In the genomic region with DNA sequence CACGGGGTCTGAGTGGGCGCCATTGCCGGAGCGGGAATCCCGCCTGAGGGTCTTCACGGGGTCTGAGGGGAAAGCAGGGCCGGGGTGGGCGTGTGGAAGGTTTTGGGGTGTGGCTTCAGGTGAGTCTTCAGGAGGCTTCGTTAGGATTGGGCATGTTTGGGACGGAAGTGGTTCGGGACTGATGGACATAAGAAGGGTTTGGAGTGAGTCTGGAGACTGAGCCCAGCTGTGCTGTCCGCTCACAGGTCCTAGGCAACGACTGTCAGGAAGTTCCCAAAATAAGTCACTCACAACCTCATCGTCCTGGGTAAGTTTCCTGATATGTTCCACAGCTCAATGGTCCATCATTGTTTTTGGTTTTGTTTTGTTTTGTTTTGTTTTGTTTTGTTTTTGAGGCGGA, we compare ENCODE assay signal across 1 cellular context.
TF ChIP-seq lines count a peak whose summit lies in the region.

No MANE protein-coding gene starts in this region.

TF ChIP-seq in H1, 55 proteins besides CTCF, POLR2A, EP300 and RAD21:
- TF ChIP-seq JUN (IDR thresholded peaks at IDR 0.05; ENCODE audit: low read depth, low read length) (no peak), CHD2 (IDR thresholded peaks at IDR 0.05; ENCODE audit: low read length) (no peak), POLR2AphosphoS5 (IDR thresholded peaks at IDR 0.05; ENCODE audit: low read depth, low read length) (no peak), TEAD4 (IDR thresholded peaks at IDR 0.05; ENCODE audit: low read depth, low read length) (no peak), SIX5 (IDR thresholded peaks at IDR 0.05; ENCODE audit: low read depth, low read length) (no peak), NANOG (IDR thresholded peaks at IDR 0.05; ENCODE audit: insufficient read depth, low read depth, low read length, poor library complexity, severe bottlenecking) (no peak), SIRT6 (IDR thresholded peaks at IDR 0.05; ENCODE audit: low read length) (no peak), HDAC2 (IDR thresholded peaks at IDR 0.05; ENCODE audit: borderline replicate concordance in 1 of 2, low read depth in 2 of 2, low read length in 2 of 2) (no peak), CHD1 (IDR thresholded peaks at IDR 0.05; ENCODE audit: low read depth, low read length) (no peak), JUND (IDR thresholded peaks at IDR 0.05; ENCODE audit: low read length) (no peak), ZNF274 (IDR thresholded peaks at IDR 0.05; ENCODE audit: borderline replicate concordance, extremely low read depth, low read length) (no peak), KDM1A (IDR thresholded peaks at IDR 0.05; ENCODE audit: borderline replicate concordance, low read length) (no peak), CTBP2 (IDR thresholded peaks at IDR 0.05; ENCODE audit: borderline replicate concordance, insufficient read depth, insufficient read length, low read length) (no peak), TCF12 (IDR thresholded peaks at IDR 0.05; ENCODE audit: low read depth, low read length) (no peak), FOSL1 (IDR thresholded peaks at IDR 0.05; ENCODE audit: insufficient read depth, low read depth, low read length) (no peak), CEBPB (IDR thresholded peaks at IDR 0.05; ENCODE audit: low read depth, low read length) (no peak)
- TF ChIP-seq, protein P1, sequence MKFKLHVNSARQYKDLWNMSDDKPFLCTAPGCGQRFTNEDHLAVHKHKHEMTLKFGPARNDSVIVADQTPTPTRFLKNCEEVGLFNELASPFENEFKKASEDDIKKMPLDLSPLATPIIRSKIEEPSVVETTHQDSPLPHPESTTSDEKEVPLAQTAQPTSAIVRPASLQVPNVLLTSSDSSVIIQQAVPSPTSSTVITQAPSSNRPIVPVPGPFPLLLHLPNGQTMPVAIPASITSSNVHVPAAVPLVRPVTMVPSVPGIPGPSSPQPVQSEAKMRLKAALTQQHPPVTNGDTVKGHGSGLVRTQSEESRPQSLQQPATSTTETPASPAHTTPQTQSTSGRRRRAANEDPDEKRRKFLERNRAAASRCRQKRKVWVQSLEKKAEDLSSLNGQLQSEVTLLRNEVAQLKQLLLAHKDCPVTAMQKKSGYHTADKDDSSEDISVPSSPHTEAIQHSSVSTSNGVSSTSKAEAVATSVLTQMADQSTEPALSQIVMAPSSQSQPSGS (IDR thresholded peaks at IDR 0.05; ENCODE audit: low read length), result no peak
- TF ChIP-seq, protein P2, sequence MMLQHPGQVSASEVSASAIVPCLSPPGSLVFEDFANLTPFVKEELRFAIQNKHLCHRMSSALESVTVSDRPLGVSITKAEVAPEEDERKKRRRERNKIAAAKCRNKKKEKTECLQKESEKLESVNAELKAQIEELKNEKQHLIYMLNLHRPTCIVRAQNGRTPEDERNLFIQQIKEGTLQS (IDR thresholded peaks at IDR 0.05; ENCODE audit: insufficient read depth, low read depth, low read length), result no peak
- TF ChIP-seq, protein P3, sequence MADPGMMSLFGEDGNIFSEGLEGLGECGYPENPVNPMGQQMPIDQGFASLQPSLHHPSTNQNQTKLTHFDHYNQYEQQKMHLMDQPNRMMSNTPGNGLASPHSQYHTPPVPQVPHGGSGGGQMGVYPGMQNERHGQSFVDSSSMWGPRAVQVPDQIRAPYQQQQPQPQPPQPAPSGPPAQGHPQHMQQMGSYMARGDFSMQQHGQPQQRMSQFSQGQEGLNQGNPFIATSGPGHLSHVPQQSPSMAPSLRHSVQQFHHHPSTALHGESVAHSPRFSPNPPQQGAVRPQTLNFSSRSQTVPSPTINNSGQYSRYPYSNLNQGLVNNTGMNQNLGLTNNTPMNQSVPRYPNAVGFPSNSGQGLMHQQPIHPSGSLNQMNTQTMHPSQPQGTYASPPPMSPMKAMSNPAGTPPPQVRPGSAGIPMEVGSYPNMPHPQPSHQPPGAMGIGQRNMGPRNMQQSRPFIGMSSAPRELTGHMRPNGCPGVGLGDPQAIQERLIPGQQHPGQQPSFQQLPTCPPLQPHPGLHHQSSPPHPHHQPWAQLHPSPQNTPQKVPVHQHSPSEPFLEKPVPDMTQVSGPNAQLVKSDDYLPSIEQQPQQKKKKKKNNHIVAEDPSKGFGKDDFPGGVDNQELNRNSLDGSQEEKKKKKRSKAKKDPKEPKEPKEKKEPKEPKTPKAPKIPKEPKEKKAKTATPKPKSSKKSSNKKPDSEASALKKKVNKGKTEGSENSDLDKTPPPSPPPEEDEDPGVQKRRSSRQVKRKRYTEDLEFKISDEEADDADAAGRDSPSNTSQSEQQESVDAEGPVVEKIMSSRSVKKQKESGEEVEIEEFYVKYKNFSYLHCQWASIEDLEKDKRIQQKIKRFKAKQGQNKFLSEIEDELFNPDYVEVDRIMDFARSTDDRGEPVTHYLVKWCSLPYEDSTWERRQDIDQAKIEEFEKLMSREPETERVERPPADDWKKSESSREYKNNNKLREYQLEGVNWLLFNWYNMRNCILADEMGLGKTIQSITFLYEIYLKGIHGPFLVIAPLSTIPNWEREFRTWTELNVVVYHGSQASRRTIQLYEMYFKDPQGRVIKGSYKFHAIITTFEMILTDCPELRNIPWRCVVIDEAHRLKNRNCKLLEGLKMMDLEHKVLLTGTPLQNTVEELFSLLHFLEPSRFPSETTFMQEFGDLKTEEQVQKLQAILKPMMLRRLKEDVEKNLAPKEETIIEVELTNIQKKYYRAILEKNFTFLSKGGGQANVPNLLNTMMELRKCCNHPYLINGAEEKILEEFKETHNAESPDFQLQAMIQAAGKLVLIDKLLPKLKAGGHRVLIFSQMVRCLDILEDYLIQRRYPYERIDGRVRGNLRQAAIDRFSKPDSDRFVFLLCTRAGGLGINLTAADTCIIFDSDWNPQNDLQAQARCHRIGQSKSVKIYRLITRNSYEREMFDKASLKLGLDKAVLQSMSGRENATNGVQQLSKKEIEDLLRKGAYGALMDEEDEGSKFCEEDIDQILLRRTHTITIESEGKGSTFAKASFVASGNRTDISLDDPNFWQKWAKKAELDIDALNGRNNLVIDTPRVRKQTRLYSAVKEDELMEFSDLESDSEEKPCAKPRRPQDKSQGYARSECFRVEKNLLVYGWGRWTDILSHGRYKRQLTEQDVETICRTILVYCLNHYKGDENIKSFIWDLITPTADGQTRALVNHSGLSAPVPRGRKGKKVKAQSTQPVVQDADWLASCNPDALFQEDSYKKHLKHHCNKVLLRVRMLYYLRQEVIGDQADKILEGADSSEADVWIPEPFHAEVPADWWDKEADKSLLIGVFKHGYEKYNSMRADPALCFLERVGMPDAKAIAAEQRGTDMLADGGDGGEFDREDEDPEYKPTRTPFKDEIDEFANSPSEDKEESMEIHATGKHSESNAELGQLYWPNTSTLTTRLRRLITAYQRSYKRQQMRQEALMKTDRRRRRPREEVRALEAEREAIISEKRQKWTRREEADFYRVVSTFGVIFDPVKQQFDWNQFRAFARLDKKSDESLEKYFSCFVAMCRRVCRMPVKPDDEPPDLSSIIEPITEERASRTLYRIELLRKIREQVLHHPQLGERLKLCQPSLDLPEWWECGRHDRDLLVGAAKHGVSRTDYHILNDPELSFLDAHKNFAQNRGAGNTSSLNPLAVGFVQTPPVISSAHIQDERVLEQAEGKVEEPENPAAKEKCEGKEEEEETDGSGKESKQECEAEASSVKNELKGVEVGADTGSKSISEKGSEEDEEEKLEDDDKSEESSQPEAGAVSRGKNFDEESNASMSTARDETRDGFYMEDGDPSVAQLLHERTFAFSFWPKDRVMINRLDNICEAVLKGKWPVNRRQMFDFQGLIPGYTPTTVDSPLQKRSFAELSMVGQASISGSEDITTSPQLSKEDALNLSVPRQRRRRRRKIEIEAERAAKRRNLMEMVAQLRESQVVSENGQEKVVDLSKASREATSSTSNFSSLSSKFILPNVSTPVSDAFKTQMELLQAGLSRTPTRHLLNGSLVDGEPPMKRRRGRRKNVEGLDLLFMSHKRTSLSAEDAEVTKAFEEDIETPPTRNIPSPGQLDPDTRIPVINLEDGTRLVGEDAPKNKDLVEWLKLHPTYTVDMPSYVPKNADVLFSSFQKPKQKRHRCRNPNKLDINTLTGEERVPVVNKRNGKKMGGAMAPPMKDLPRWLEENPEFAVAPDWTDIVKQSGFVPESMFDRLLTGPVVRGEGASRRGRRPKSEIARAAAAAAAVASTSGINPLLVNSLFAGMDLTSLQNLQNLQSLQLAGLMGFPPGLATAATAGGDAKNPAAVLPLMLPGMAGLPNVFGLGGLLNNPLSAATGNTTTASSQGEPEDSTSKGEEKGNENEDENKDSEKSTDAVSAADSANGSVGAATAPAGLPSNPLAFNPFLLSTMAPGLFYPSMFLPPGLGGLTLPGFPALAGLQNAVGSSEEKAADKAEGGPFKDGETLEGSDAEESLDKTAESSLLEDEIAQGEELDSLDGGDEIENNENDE (IDR thresholded peaks at IDR 0.05; ENCODE audit: insufficient replicate concordance, low read length), result no peak
